ENCODE assay signal across 10 cellular contexts in the genomic region with DNA sequence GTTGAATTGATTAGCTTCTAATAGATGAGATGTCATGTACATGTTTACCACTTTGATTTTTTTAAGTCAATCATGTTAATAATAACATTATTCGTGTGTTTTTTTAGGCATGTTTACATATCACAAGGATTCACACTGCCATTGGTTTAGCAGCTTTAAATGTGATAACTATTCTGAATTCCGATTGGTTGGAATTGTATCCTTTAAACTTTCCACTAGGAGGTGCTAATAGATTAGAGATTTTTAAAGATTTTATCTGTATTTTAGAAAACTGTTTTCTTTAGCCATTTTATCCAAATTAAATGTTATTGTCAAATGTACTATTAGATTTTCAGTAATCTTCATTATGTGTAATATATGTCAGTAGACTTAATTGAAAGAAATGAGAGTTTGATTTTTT.
DNase-seq lines count a peak whose midpoint lies in the region; ATAC-seq, FAIRE-seq and TF ChIP-seq lines count a peak whose summit lies in the region.
"Had no signal": no experiment of that assay in that cellular context is flagged by ENCODE, and none has a peak within 500 bp of the region (broad histone marks: within the 10 kb centered on the region; RNA-seq: fewer than 3 reads in every experiment).

No MANE protein-coding gene starts in this region.

- H3K27ac ChIP-seq in RWPE2 (ENCODE audit: poor library complexity, severe bottlenecking) (no peak overlapping the region), tibial artery (no peak overlapping the region)

- no peak overlapping the region for H3K4me3 ChIP-seq in RWPE2 (ENCODE audit: severe bottlenecking)
- no peak overlapping the region for H3K4me3 ChIP-seq in tibial artery

- H3K36me3 ChIP-seq in RWPE2 (ENCODE audit: low read depth) (0 out of 2 replicates have a peak, but pooled peaks cover 3% of the 10 kb centered on the region), tibial artery (peaks cover 0 to 6% (median 0%) of the 10 kb centered on the region in 3 donors)

- FAIRE-seq in GM12891 (lab: Jason Lieb, UNC) = no peak

- TF ChIP-seq CTCF in RWPE2 (IDR thresholded peaks at IDR 0.05; ENCODE audit: poor library complexity, severe bottlenecking) = peak; percentile 78
- peak; percentile 47 to 72 for TF ChIP-seq CTCF in tibial artery (IDR thresholded peaks at IDR 0.05)

- TF ChIP-seq POLR2A in GM12891 (IDR thresholded peaks at IDR 0.05; ENCODE audit: low read depth, low read length) = no peak

- ATAC-seq in RWPE2 (ENCODE audit: low read depth) = no peak
- no peak for ATAC-seq in GM21619 (IDR thresholded peaks at IDR 0.05; ENCODE audit: unreplicated experiment)
- ATAC-seq in HG03045 (IDR thresholded peaks at IDR 0.05; ENCODE audit: unreplicated experiment) = no peak
- ATAC-seq: stimulated activated effector memory CD8-positive, alpha-beta T cell treated with anti-CD3 and anti-CD28 coated beads, Interleukin-12 subunit alpha, Interleukin-12 subunit beta, amount 100 ng/mL, for 72 hours had no signal

- DNase-seq in NCI-H2107 treated with DMSO at 0.1 percent for 48 hours (lab: John Stamatoyannopoulos, UW; ENCODE audit: unreplicated experiment) = peak; percentile 11
- no peak for DNase-seq in NCI-H2107 (lab: John Stamatoyannopoulos, UW)
- no peak for DNase-seq in RWPE2 (ENCODE audit: low spot score)
- peak; percentile 30 for DNase-seq in globus pallidus (ENCODE audit: low spot score)
- DNase-seq in tibial artery = no peak
- DNase-seq in GM12891 (ENCODE audit: insufficient read length, low spot score) = no peak
- DNase-seq: CD4-positive, CD25-positive, alpha-beta regulatory T cell had no signal

- H3K9me3 ChIP-seq in RWPE2 (ENCODE audit: severe bottlenecking) = no peaks in the 10 kb centered on the region
- H3K9me3 ChIP-seq in tibial artery = no peaks in the 10 kb centered on the region

- H3K27me3 ChIP-seq in RWPE2 (ENCODE audit: insufficient read depth, poor library complexity, severe bottlenecking) (no peaks in the 10 kb centered on the region), tibial artery (no peaks in the 10 kb centered on the region)

- intact Hi-C loops in tibial artery (cut with DNase I; ENCODE audit: low total_unique reads) = loop anchor here (10.0 kb wide), 2 partner anchors 61 to 201 kb away; no protein-coding TSS in a partner anchor

- H3K4me1 ChIP-seq in RWPE2 (ENCODE audit: insufficient read depth, poor library complexity, severe bottlenecking) (peaks cover 13% of the 10 kb centered on the region), tibial artery (peaks cover 0 to 13% (median 0%) of the 10 kb centered on the region in 4 donors)

TF ChIP-seq in GM12891, 5 proteins besides CTCF, POLR2A, EP300 and RAD21:
- TF ChIP-seq SPI1 (IDR thresholded peaks at IDR 0.05; ENCODE audit: low read depth, low read length) (no peak), POU2F2 (IDR thresholded peaks at IDR 0.05; ENCODE audit: low read depth, low read length) (no peak), PAX5 (IDR thresholded peaks at IDR 0.05; ENCODE audit: insufficient read depth, low read length, severe bottlenecking) (no peak), TAF1 (IDR thresholded peaks at IDR 0.05; ENCODE audit: low read depth, low read length) (no peak), POLR2AphosphoS5 (IDR thresholded peaks at IDR 0.05; ENCODE audit: low read depth, low read length) (no peak)

Comparison
In these comparisons a context has a peak if more than half of its experiments do, and no peak if none do; other contexts are left out.
1. DNase-seq: peak in NCI-H2107 treated with DMSO at 0.1 percent for 48 hours (single experiment) and globus pallidus (single experiment); none in NCI-H2107 (single experiment), RWPE2 (single experiment), tibial artery (0 of 2) and GM12891 (single experiment).